Comparison of ENCODE assay signal across 15 cellular contexts in genomic region chr7:2819954-2820397, GRCh38. TPM values are rescaled to one million over a fixed set of nuclear protein-coding genes. Genes with fewer than 3 reads are reported as not detected.
A peak's percentile ranks its signal among the peaks of the same experiment; 100 is the strongest.
DNase-seq lines count a peak whose midpoint lies in the region; ATAC-seq and TF ChIP-seq lines count a peak whose summit lies in the region.
"Had no signal": no experiment of that assay in that cellular context is flagged by ENCODE, and none has a peak within 500 bp of the region (broad histone marks: within the 10 kb centered on the region; RNA-seq: fewer than 3 reads in every experiment).

No MANE protein-coding gene starts in this region.

- peak; percentile 8 for DNase-seq in Right ventricle myocardium superior
- no peak for DNase-seq in Right ventricle myocardium inferior (ENCODE audit: missing footprints)
- DNase-seq in endodermal cell: peak; percentile 19
- DNase-seq in upper lobe of left lung: peak; percentile 8 to 54
- no peak for DNase-seq in stimulated activated CD4-positive, alpha-beta T cell treated with anti-CD3 and anti-CD28 coated beads, Interleukin-4, amount 100 ng/mL, for 1 hour
- DNase-seq in cortex of kidney (lab: John Stamatoyannopoulos, UW): no peak
- DNase-seq: activated CD4-positive, alpha-beta T cell treated with anti-CD3 and anti-CD28 coated beads for 36 hours; activated T-cell treated with anti-CD3 and anti-CD28 coated beads, Interleukin-2, amount 50 U/mL, for 4 hours; NCI-H1048 had no signal

- H3K27ac ChIP-seq in endodermal cell (ENCODE audit: low read depth, low read length) (no peak overlapping the region), mesodermal cell (ENCODE audit: low read depth, low read length, severe bottlenecking) (peak overlapping the region; percentile 18), upper lobe of left lung (peak overlapping the region; percentile 49 to 78 (median 66))
- H3K27ac ChIP-seq: thoracic aorta had no signal

- intact Hi-C loops in Right ventricle myocardium superior (cut with DNase I): no loop called here
- intact Hi-C loops in Right ventricle myocardium inferior (cut with DNase I): no loop called here

- WGBS in endodermal cell (ENCODE audit: insufficient coverage in 1 of 2, insufficient read length in 1 of 2), 2 experiments: 95 to 99% methylated on average over 16 of the region's 16 CpGs
- WGBS in mesodermal cell (ENCODE audit: insufficient coverage in 2 of 2), 2 experiments: 94 to 97% methylated on average over 10 to 16 of the region's 16 CpGs
- WGBS in upper lobe of left lung, 2 donors: 90 to 96% methylated on average over 16 of the region's 16 CpGs

- TF ChIP-seq EP300 in upper lobe of left lung (IDR thresholded peaks at IDR 0.05): no peak

- no peaks in the 10 kb centered on the region for H3K9me3 ChIP-seq in endodermal cell (ENCODE audit: control insufficient read depth, low read length)
- H3K9me3 ChIP-seq in mesodermal cell (ENCODE audit: control insufficient read depth, low read length): no peaks in the 10 kb centered on the region
- H3K9me3 ChIP-seq in upper lobe of left lung: no peaks in the 10 kb centered on the region
- H3K9me3 ChIP-seq: gastroesophageal sphincter, thoracic aorta had no signal

- peak overlapping the region; percentile 19 for H3K27ac Mint-ChIP-seq in endodermal cell
- H3K27ac Mint-ChIP-seq: activated CD4-positive, alpha-beta T cell treated with anti-CD3 and anti-CD28 coated beads for 36 hours; T-helper 1 cell treated with Interleukin-12 subunit alpha and Interleukin-12 subunit beta and Interleukin-4 antibody, amounts not matched to agents 30 μg/mL and 1 μg/mL, for 36 hours had no signal

- no peak overlapping the region for H3K4me3 ChIP-seq in endodermal cell (ENCODE audit: low read length)
- no peak overlapping the region for H3K4me3 ChIP-seq in mesodermal cell (ENCODE audit: extremely low read depth, insufficient read depth, low read length, poor library complexity, severe bottlenecking)
- H3K4me3 ChIP-seq in upper lobe of left lung: no peak overlapping the region
- H3K4me3 ChIP-seq: gastroesophageal sphincter, thoracic aorta had no signal

- TF ChIP-seq CTCF in endodermal cell (conservative IDR thresholded peaks at IDR 0.05) (no peak), upper lobe of left lung (IDR thresholded peaks at IDR 0.05) (no peak)

- peaks cover 3% of the 10 kb centered on the region for H3K4me1 ChIP-seq in endodermal cell (ENCODE audit: control insufficient read depth, insufficient read depth, low read length)
- peaks cover 36% of the 10 kb centered on the region for H3K4me1 ChIP-seq in mesodermal cell (ENCODE audit: control insufficient read depth, insufficient read depth, low read length, poor library complexity, severe bottlenecking)
- peaks cover 31 to 77% (median 42%) of the 10 kb centered on the region in 4 donors for H3K4me1 ChIP-seq in upper lobe of left lung

- ATAC-seq in Right ventricle myocardium superior (ENCODE audit: poor library complexity) (no peak), Right ventricle myocardium inferior (no peak), upper lobe of left lung (ENCODE audit: low FRiP score in 2 of 2) (no peak), HG03280 (IDR thresholded peaks at IDR 0.05; ENCODE audit: unreplicated experiment) (no peak)

- H3K27me3 Mint-ChIP-seq in endodermal cell (ENCODE audit: insufficient read depth): no peaks in the 10 kb centered on the region
- H3K27me3 Mint-ChIP-seq: activated CD4-positive, alpha-beta T cell treated with anti-CD3 and anti-CD28 coated beads for 36 hours had no signal

- no peaks in the 10 kb centered on the region for H3K9me3 Mint-ChIP-seq in endodermal cell
- H3K9me3 Mint-ChIP-seq: activated T-cell treated with anti-CD3 and anti-CD28 coated beads, Interleukin-2, amount 50 U/mL, for 4 hours; neural crest cell; T-helper 1 cell treated with Interleukin-12 subunit alpha and Interleukin-12 subunit beta and Interleukin-4 antibody, amounts not matched to agents 30 μg/mL and 1 μg/mL, for 36 hours had no signal

- H3K4me1 Mint-ChIP-seq in endodermal cell: peaks cover 56% of the 10 kb centered on the region

- H3K36me3 ChIP-seq in endodermal cell (ENCODE audit: control insufficient read depth, insufficient read depth, low read length) (peaks cover 5% of the 10 kb centered on the region), mesodermal cell (ENCODE audit: control insufficient read depth, insufficient read depth, low read length) (peaks cover 5% of the 10 kb centered on the region), upper lobe of left lung (no peaks in the 10 kb centered on the region)
- H3K36me3 ChIP-seq: gastroesophageal sphincter, thoracic aorta had no signal

- H3K27me3 ChIP-seq in endodermal cell (ENCODE audit: control insufficient read depth, insufficient read depth, low read length, poor library complexity, severe bottlenecking): no peaks in the 10 kb centered on the region
- no peaks in the 10 kb centered on the region for H3K27me3 ChIP-seq in upper lobe of left lung
- H3K27me3 ChIP-seq: gastroesophageal sphincter had no signal

- no peak overlapping the region for H3K4me3 Mint-ChIP-seq in endodermal cell
- H3K4me3 Mint-ChIP-seq: activated CD4-positive, alpha-beta T cell treated with anti-CD3 and anti-CD28 coated beads for 36 hours; activated T-cell treated with anti-CD3 and anti-CD28 coated beads, Interleukin-2, amount 50 U/mL, for 4 hours; neural crest cell; T-helper 1 cell treated with Interleukin-12 subunit alpha and Interleukin-12 subunit beta and Interleukin-4 antibody, amounts not matched to agents 30 μg/mL and 1 μg/mL, for 36 hours had no signal

- no peaks in the 10 kb centered on the region for H3K36me3 Mint-ChIP-seq in endodermal cell (ENCODE audit: low read depth)

- TF ChIP-seq POLR2A in upper lobe of left lung (IDR thresholded peaks at IDR 0.05): no peak

- H3K9ac ChIP-seq in endodermal cell (ENCODE audit: extremely low read depth, low read length, poor library complexity, severe bottlenecking): no peak overlapping the region

RNA-seq across cellular contexts. Expression of gene GNA12, which starts 24.1 kb away (rescaled TPM):
- 40.6 TPM for total RNA-seq in Right ventricle myocardium superior
- 40.8 TPM for total RNA-seq in Right ventricle myocardium inferior
- 10 to 100 TPM; 55.0 to 64.7 TPM for total RNA-seq in endodermal cell
- 45.7 TPM for polyA plus RNA-seq in endodermal cell (2013, experiment 1 of 2)
- 44.9 TPM for polyA plus RNA-seq in endodermal cell (2013, experiment 2 of 2)
- polyA plus RNA-seq in mesodermal cell (2013, experiment 1 of 2): 47.3 TPM
- 41.6 TPM for polyA plus RNA-seq in mesodermal cell (2013, experiment 2 of 2)
- total RNA-seq in upper lobe of left lung: 10 to 100 TPM; 24.0 to 52.3 (median 35.7) TPM

Comparison
In these comparisons a context has a peak if more than half of its experiments do, and no peak if none do; other contexts are left out.
1. DNase-seq: peak in Right ventricle myocardium superior (single experiment), endodermal cell (single experiment) and upper lobe of left lung (2 of 2); none in Right ventricle myocardium inferior (single experiment), stimulated activated CD4-positive, alpha-beta T cell treated with anti-CD3 and anti-CD28 coated beads, Interleukin-4, amount 100 ng/mL, for 1 hour (single experiment) and cortex of kidney (single experiment).